Comparison of ENCODE assay signal across 12 cellular contexts in genomic region chr7:128053023-128053422, GRCh38. TPM values are rescaled to one million over a fixed set of nuclear protein-coding genes. Genes with fewer than 3 reads are reported as not detected.
DNase-seq lines count a peak whose midpoint lies in the region; ATAC-seq and TF ChIP-seq lines count a peak whose summit lies in the region.
"Had no signal": no experiment of that assay in that cellular context is flagged by ENCODE, and none has a peak within 500 bp of the region (broad histone marks: within the 10 kb centered on the region; RNA-seq: fewer than 3 reads in every experiment).

No MANE protein-coding gene starts in this region.

- H3K4me1 ChIP-seq in CD4-positive, CD25-positive, alpha-beta regulatory T cell (ENCODE audit: control insufficient read depth, insufficient read depth, low read length, poor library complexity, severe bottlenecking) = no peaks in the 10 kb centered on the region
- peaks cover 0 to 11% (median 7%) of the 10 kb centered on the region in 4 donors for H3K4me1 ChIP-seq in transverse colon
- H3K4me1 ChIP-seq: ascending aorta had no signal

- no peak for TF ChIP-seq POLR2A in transverse colon (IDR thresholded peaks at IDR 0.05)

- H3K9me3 ChIP-seq in CD4-positive, CD25-positive, alpha-beta regulatory T cell (ENCODE audit: control insufficient read depth in 2 of 2, low read length in 2 of 2) = no peaks in the 10 kb centered on the region
- no peaks in the 10 kb centered on the region for H3K9me3 ChIP-seq in transverse colon
- H3K9me3 ChIP-seq: ascending aorta had no signal

- DNase-seq in CD4-positive, CD25-positive, alpha-beta regulatory T cell = peak in 2 of 3 donors; percentile 19 to 20
- DNase-seq in HT1080 (ENCODE audit: low read depth) (peak; percentile 58), NCI-H2227 treated with DMSO at 0.1 percent for 48 hours (lab: John Stamatoyannopoulos, UW) (peak; percentile 41), epithelial cell of esophagus (ENCODE audit: low read depth) (peak; percentile 41), transverse colon (no peak), HK-2 (ENCODE audit: unreplicated experiment) (no peak)
- DNase-seq: PC-9; stimulated activated CD4-positive, alpha-beta T cell treated with anti-CD3 and anti-CD28 coated beads, Interleukin-2, amount 100 ng/mL, for 48 hours; trophoblast cell had no signal

- H3K36me3 Mint-ChIP-seq in CD4-positive, CD25-positive, alpha-beta regulatory T cell = no peaks in the 10 kb centered on the region

- no peak overlapping the region for H3K4me3 Mint-ChIP-seq in CD4-positive, CD25-positive, alpha-beta regulatory T cell

- in situ Hi-C loops in transverse colon (cut with MboI; ENCODE audit: low pct_ligation_motif_present in 1 of 4, low pct_unique_long_range_greater_than_20kb in 1 of 4, low sequenced_read_pairs in 3 of 4) = no loop called here

- intact Hi-C loops in transverse colon (cut with DNase I; ENCODE audit: low total_unique reads) = no loop called here

- H3K27me3 ChIP-seq in CD4-positive, CD25-positive, alpha-beta regulatory T cell (ENCODE audit: control insufficient read depth, insufficient read depth, low read length) = no peaks in the 10 kb centered on the region
- H3K27me3 ChIP-seq in transverse colon = no peaks in the 10 kb centered on the region
- H3K27me3 ChIP-seq: ascending aorta had no signal

- no peak for ATAC-seq in CD4-positive, CD25-positive, alpha-beta regulatory T cell (ENCODE audit: low read depth in 2 of 2)
- ATAC-seq in HG03045 (IDR thresholded peaks at IDR 0.05; ENCODE audit: unreplicated experiment) = no peak
- ATAC-seq in GM18867 (IDR thresholded peaks at IDR 0.05; ENCODE audit: unreplicated experiment) = no peak

- H3K9me3 Mint-ChIP-seq in CD4-positive, CD25-positive, alpha-beta regulatory T cell = no peaks in the 10 kb centered on the region

- TF ChIP-seq EP300 in transverse colon (IDR thresholded peaks at IDR 0.05; ENCODE audit: low read depth) = no peak

- H3K36me3 ChIP-seq in CD4-positive, CD25-positive, alpha-beta regulatory T cell (ENCODE audit: control insufficient read depth, insufficient read depth, low read length) = no peaks in the 10 kb centered on the region
- no peaks in the 10 kb centered on the region for H3K36me3 ChIP-seq in transverse colon
- H3K36me3 ChIP-seq: ascending aorta had no signal

- TF ChIP-seq CTCF in epithelial cell of esophagus (IDR thresholded peaks at IDR 0.05; ENCODE audit: insufficient read depth, low read depth, low read length, missing control alignments) = no peak
- TF ChIP-seq CTCF in transverse colon (IDR thresholded peaks at IDR 0.05) = no peak

- H3K27ac Mint-ChIP-seq in CD4-positive, CD25-positive, alpha-beta regulatory T cell = peak overlapping the region in 2 of 3 donors; percentile 22 to 68

- no peak overlapping the region for H3K4me3 ChIP-seq in CD4-positive, CD25-positive, alpha-beta regulatory T cell (ENCODE audit: low read depth, low read length)
- H3K4me3 ChIP-seq in epithelial cell of esophagus (ENCODE audit: low read length) = no peak overlapping the region
- H3K4me3 ChIP-seq in transverse colon = no peak overlapping the region
- H3K4me3 ChIP-seq: ascending aorta, PC-9 had no signal

- H3K27ac ChIP-seq in CD4-positive, CD25-positive, alpha-beta regulatory T cell (ENCODE audit: insufficient read depth, low read length, poor library complexity, severe bottlenecking) = no peak overlapping the region
- H3K27ac ChIP-seq in transverse colon = no peak overlapping the region
- H3K27ac ChIP-seq: ascending aorta, PC-9 had no signal

- H3K27me3 Mint-ChIP-seq in CD4-positive, CD25-positive, alpha-beta regulatory T cell = no peaks in the 10 kb centered on the region

- H3K4me1 Mint-ChIP-seq in CD4-positive, CD25-positive, alpha-beta regulatory T cell = peaks cover 5 to 38% (median 17%) of the 10 kb centered on the region in 4 donors

RNA-seq across cellular contexts. Expression of gene LRRC4, which starts 21.8 kb away (rescaled TPM):
- total RNA-seq in CD4-positive, CD25-positive, alpha-beta regulatory T cell = not detected
- polyA plus RNA-seq in CD4-positive, CD25-positive, alpha-beta regulatory T cell = under 1 TPM in 1 of 4 donors, not detected in 3; 0.06 TPM
- total RNA-seq in HT1080 (2014; rRNA removed; shearing (Covaris generic)) = not detected in 2 replicates
- polyA plus RNA-seq in HT1080 (2015; cell fraction: cytosol; rRNA removed) = not detected in 2 replicates
- polyA plus RNA-seq in HT1080 (2015; cell fraction: nucleus; rRNA removed) = not detected in 2 replicates
- 1 to 10 TPM in 2 of 4 donors, under 1 TPM in 2; 0.20 to 1.2 (median 0.96) TPM for total RNA-seq in transverse colon

Comparison
In these comparisons a context has a peak if more than half of its experiments do, and no peak if none do; other contexts are left out.
1. DNase-seq: peak in CD4-positive, CD25-positive, alpha-beta regulatory T cell (2 of 3), HT1080 (single experiment), NCI-H2227 treated with DMSO at 0.1 percent for 48 hours (single experiment) and epithelial cell of esophagus (single experiment); none in transverse colon (single experiment) and HK-2 (single experiment).